ENCODE assay signal across 38 cellular contexts in genomic region chr12:92952394-92952793, GRCh38.
"Had no signal": no experiment of that assay in that cellular context is flagged by ENCODE, and none has a peak within 500 bp of the region (broad histone marks: within the 10 kb centered on the region; RNA-seq: fewer than 3 reads in every experiment).

No MANE protein-coding gene starts in this region.

- H3K36me3 ChIP-seq: adrenal gland, brain microvascular endothelial cell, breast epithelium, WERI-Rb-1 had no signal

- DNase-seq: activated CD4-positive, alpha-beta memory T cell treated with anti-CD3 and anti-CD28 coated beads, Interleukin-2, amount 10 ng/mL, durations not matched to agents 7 days and 5 days; activated CD4-positive, alpha-beta T cell treated with anti-CD3 and anti-CD28 coated beads for 1 hour; activated CD4-positive, alpha-beta T cell treated with anti-CD3 and anti-CD28 coated beads for 36 hours; activated CD4-positive, alpha-beta T cell treated with anti-CD3 and anti-CD28 coated beads for 48 hours; activated CD4-positive, alpha-beta T cell treated with anti-CD3 and anti-CD28 coated beads, Interleukin-2, amount 10 ng/mL, durations not matched to agents 7 days and 5 days; activated CD4-positive, alpha-beta T cell treated with anti-CD3 and anti-CD28 coated beads, Interleukin-2, amount 50 U/mL, for 48 hours; activated CD4-positive, CD25-positive, alpha-beta regulatory T cell; activated CD8-positive, alpha-beta memory T cell treated with anti-CD3 and anti-CD28 coated beads for 24 hours; activated CD8-positive, alpha-beta memory T cell treated with anti-CD3 and anti-CD28 coated beads, Interleukin-2, amount 10 ng/mL, durations not matched to agents 7 days and 5 days; activated CD8-positive, alpha-beta memory T cell treated with anti-CD3 and anti-CD28 coated beads, Interleukin-2, amount 50 U/mL, for 48 hours; activated CD8-positive, alpha-beta T cell treated with anti-CD3 and anti-CD28 coated beads, Interleukin-2, amount 10 ng/mL, durations not matched to agents 7 days and 5 days; activated effector memory CD4-positive, alpha-beta T cell treated with Interleukin-2 at 50 U/mL for 16 hours; activated gamma-delta T cell; activated naive CD4-positive, alpha-beta T cell treated with anti-CD3 and anti-CD28 coated beads, Interleukin-2, amount 10 ng/mL, durations not matched to agents 7 days and 5 days; activated naive CD4-positive, alpha-beta T cell treated with Interleukin-2 at 50 U/mL for 16 hours; activated naive CD8-positive, alpha-beta T cell treated with anti-CD3 and anti-CD28 coated beads, Interleukin-2, amount 10 ng/mL, durations not matched to agents 7 days and 5 days; activated naive CD8-positive, alpha-beta T cell treated with anti-CD3 and anti-CD28 coated beads, Interleukin-2, amount 50 U/mL, for 24 hours; activated T-cell treated with anti-CD3 and anti-CD28 coated beads, Interleukin-2, amount 50 U/mL, for 24 hours; activated T-cell treated with anti-CD3 and anti-CD28 coated beads, Interleukin-2, amount 50 U/mL, for 48 hours; adrenal gland; amniotic stem cell; aorta; body of pancreas; brain microvascular endothelial cell; central memory CD4-positive, alpha-beta T cell; T-helper 1 cell; T-helper 2 cell; T-helper 9 cell; WERI-Rb-1 had no signal

- H3K36me3 Mint-ChIP-seq: activated CD8-positive, alpha-beta memory T cell treated with anti-CD3 and anti-CD28 coated beads, Interleukin-2, amount 10 ng/mL, durations not matched to agents 7 days and 5 days; activated naive CD4-positive, alpha-beta T cell treated with anti-CD3 and anti-CD28 coated beads, Interleukin-2, amount 10 ng/mL, durations not matched to agents 7 days and 5 days; activated naive CD8-positive, alpha-beta T cell treated with anti-CD3 and anti-CD28 coated beads, Interleukin-2, amount 10 ng/mL, durations not matched to agents 7 days and 5 days had no signal

- FAIRE-seq: astrocyte had no signal

- H3K4me3 Mint-ChIP-seq: activated CD4-positive, alpha-beta memory T cell treated with anti-CD3 and anti-CD28 coated beads, Interleukin-2, amount 10 ng/mL, durations not matched to agents 7 days and 5 days; activated CD4-positive, alpha-beta T cell treated with anti-CD3 and anti-CD28 coated beads for 36 hours; activated CD4-positive, alpha-beta T cell treated with anti-CD3 and anti-CD28 coated beads, Interleukin-2, amount 10 ng/mL, durations not matched to agents 7 days and 5 days; activated CD8-positive, alpha-beta memory T cell treated with anti-CD3 and anti-CD28 coated beads, Interleukin-2, amount 10 ng/mL, durations not matched to agents 7 days and 5 days; activated CD8-positive, alpha-beta T cell treated with anti-CD3 and anti-CD28 coated beads, Interleukin-2, amount 10 ng/mL, durations not matched to agents 7 days and 5 days; activated naive CD4-positive, alpha-beta T cell treated with anti-CD3 and anti-CD28 coated beads, Interleukin-2, amount 10 ng/mL, durations not matched to agents 7 days and 5 days; activated naive CD4-positive, alpha-beta T cell treated with anti-CD3 and anti-CD28 coated beads, Interleukin-2, amount 50 U/mL, for 24 hours; activated naive CD8-positive, alpha-beta T cell; activated naive CD8-positive, alpha-beta T cell treated with anti-CD3 and anti-CD28 coated beads, Interleukin-2, amount 10 ng/mL, durations not matched to agents 7 days and 5 days; activated naive CD8-positive, alpha-beta T cell treated with anti-CD3 and anti-CD28 coated beads, Interleukin-2, amount 50 U/mL, for 24 hours; activated T-cell treated with anti-CD3 and anti-CD28 coated beads, Interleukin-2, amount 50 U/mL, for 24 hours; T-helper 1 cell treated with Interleukin-12 subunit alpha and Interleukin-12 subunit beta and Interleukin-4 antibody, amounts not matched to agents 30 μg/mL and 1 μg/mL, for 36 hours; T-helper 2 cell treated with Interferon-gamma antibody and Interleukin-4, amounts not matched to agents 5 μg/mL and 100 μg/mL, for 36 hours; WTC11 had no signal

- ATAC-seq: activated CD4-positive, alpha-beta T cell treated with anti-CD3 and anti-CD28 coated beads for 36 hours; activated CD4-positive, CD25-positive, alpha-beta regulatory T cell treated with anti-CD3 and anti-CD28 coated beads, Interleukin-2, amount 50 U/mL, for 24 hours; activated CD8-positive, alpha-beta memory T cell treated with anti-CD3 and anti-CD28 coated beads, Interleukin-2, amount 10 ng/mL, durations not matched to agents 7 days and 5 days; activated CD8-positive, alpha-beta T cell treated with anti-CD3 and anti-CD28 coated beads, Interleukin-2, amount 10 ng/mL, durations not matched to agents 7 days and 5 days; activated naive CD8-positive, alpha-beta T cell treated with anti-CD3 and anti-CD28 coated beads, Interleukin-2, amount 50 U/mL, for 24 hours; body of pancreas; WTC11 had no signal

- H3K4me1 ChIP-seq: adrenal gland, body of pancreas, breast epithelium had no signal

- H3K4me3 ChIP-seq: adrenal gland, body of pancreas, breast epithelium had no signal

- H3K4me1 Mint-ChIP-seq: activated CD4-positive, alpha-beta memory T cell treated with anti-CD3 and anti-CD28 coated beads, Interleukin-2, amount 10 ng/mL, durations not matched to agents 7 days and 5 days; activated CD4-positive, alpha-beta T cell treated with anti-CD3 and anti-CD28 coated beads for 36 hours; activated CD4-positive, alpha-beta T cell treated with anti-CD3 and anti-CD28 coated beads, Interleukin-2, amount 10 ng/mL, durations not matched to agents 7 days and 5 days; activated CD8-positive, alpha-beta memory T cell treated with anti-CD3 and anti-CD28 coated beads, Interleukin-2, amount 10 ng/mL, durations not matched to agents 7 days and 5 days; activated naive CD4-positive, alpha-beta T cell treated with anti-CD3 and anti-CD28 coated beads, Interleukin-2, amount 10 ng/mL, durations not matched to agents 7 days and 5 days; activated naive CD4-positive, alpha-beta T cell treated with anti-CD3 and anti-CD28 coated beads, Interleukin-2, amount 50 U/mL, for 24 hours; activated naive CD8-positive, alpha-beta T cell treated with anti-CD3 and anti-CD28 coated beads, Interleukin-2, amount 50 U/mL, for 24 hours; WTC11 had no signal

- H3K9me3 Mint-ChIP-seq: activated naive CD4-positive, alpha-beta T cell treated with anti-CD3 and anti-CD28 coated beads, Interleukin-2, amount 50 U/mL, for 24 hours; activated naive CD8-positive, alpha-beta T cell treated with anti-CD3 and anti-CD28 coated beads, Interleukin-2, amount 50 U/mL, for 24 hours had no signal

- H3K27me3 Mint-ChIP-seq: activated CD4-positive, alpha-beta memory T cell treated with anti-CD3 and anti-CD28 coated beads, Interleukin-2, amount 10 ng/mL, durations not matched to agents 7 days and 5 days; activated CD4-positive, alpha-beta T cell treated with anti-CD3 and anti-CD28 coated beads for 36 hours; activated CD4-positive, alpha-beta T cell treated with anti-CD3 and anti-CD28 coated beads, Interleukin-2, amount 10 ng/mL, durations not matched to agents 7 days and 5 days; activated CD8-positive, alpha-beta memory T cell treated with anti-CD3 and anti-CD28 coated beads, Interleukin-2, amount 10 ng/mL, durations not matched to agents 7 days and 5 days; activated naive CD4-positive, alpha-beta T cell treated with anti-CD3 and anti-CD28 coated beads, Interleukin-2, amount 50 U/mL, for 24 hours; activated naive CD8-positive, alpha-beta T cell; activated naive CD8-positive, alpha-beta T cell treated with anti-CD3 and anti-CD28 coated beads, Interleukin-2, amount 50 U/mL, for 24 hours; activated T-cell treated with anti-CD3 and anti-CD28 coated beads, Interleukin-2, amount 50 U/mL, for 24 hours had no signal

- H3K27ac Mint-ChIP-seq: activated CD4-positive, alpha-beta memory T cell treated with anti-CD3 and anti-CD28 coated beads, Interleukin-2, amount 10 ng/mL, durations not matched to agents 7 days and 5 days; activated CD4-positive, alpha-beta T cell treated with anti-CD3 and anti-CD28 coated beads for 36 hours; activated CD4-positive, alpha-beta T cell treated with anti-CD3 and anti-CD28 coated beads, Interleukin-2, amount 10 ng/mL, durations not matched to agents 7 days and 5 days; activated CD8-positive, alpha-beta memory T cell treated with anti-CD3 and anti-CD28 coated beads, Interleukin-2, amount 10 ng/mL, durations not matched to agents 7 days and 5 days; activated CD8-positive, alpha-beta T cell treated with anti-CD3 and anti-CD28 coated beads, Interleukin-2, amount 10 ng/mL, durations not matched to agents 7 days and 5 days; activated naive CD4-positive, alpha-beta T cell treated with anti-CD3 and anti-CD28 coated beads, Interleukin-2, amount 10 ng/mL, durations not matched to agents 7 days and 5 days; activated naive CD4-positive, alpha-beta T cell treated with anti-CD3 and anti-CD28 coated beads, Interleukin-2, amount 50 U/mL, for 24 hours; activated naive CD8-positive, alpha-beta T cell; activated naive CD8-positive, alpha-beta T cell treated with anti-CD3 and anti-CD28 coated beads, Interleukin-2, amount 10 ng/mL, durations not matched to agents 7 days and 5 days; activated naive CD8-positive, alpha-beta T cell treated with anti-CD3 and anti-CD28 coated beads, Interleukin-2, amount 50 U/mL, for 24 hours; activated T-cell treated with anti-CD3 and anti-CD28 coated beads, Interleukin-2, amount 50 U/mL, for 24 hours; activated T-helper 2 cell treated with anti-CD3 and anti-CD28 coated beads, Interferon-gamma antibody, Interleukin-2, Interleukin-4, amounts not matched to agents 10 μg/mL and 5 μg/mL and 100 μg/mL, durations not matched to agents 14 hours and 24 hours and 36 hours; T-helper 1 cell treated with Interleukin-12 subunit alpha and Interleukin-12 subunit beta and Interleukin-4 antibody, amounts not matched to agents 30 μg/mL and 1 μg/mL, for 36 hours; T-helper 2 cell treated with Interferon-gamma antibody and Interleukin-4, amounts not matched to agents 5 μg/mL and 100 μg/mL, for 36 hours; WTC11 had no signal

- H3K27ac ChIP-seq: adrenal gland, body of pancreas, brain microvascular endothelial cell, breast epithelium, WERI-Rb-1 had no signal

- H3K27me3 ChIP-seq: adrenal gland, body of pancreas, brain microvascular endothelial cell, breast epithelium had no signal
